In genomic region chr1:88684482-88685238, GRCh38 we compare ENCODE assay signal across 8 cellular contexts. TPM values are rescaled to one million over a fixed set of nuclear protein-coding genes. Genes with fewer than 3 reads are reported as not detected.
A peak's percentile ranks its signal among the peaks of the same experiment; 100 is the strongest.
DNase-seq lines count a peak whose midpoint lies in the region; ATAC-seq and TF ChIP-seq lines count a peak whose summit lies in the region.

No MANE protein-coding gene starts in this region.

- H3K27ac Mint-ChIP-seq in activated CD8-positive, alpha-beta memory T cell treated with anti-CD3 and anti-CD28 coated beads, Interleukin-2, amount 10 ng/mL, durations not matched to agents 7 days and 5 days, result peak overlapping the region; percentile 97
- peak overlapping the region; percentile 88 for H3K27ac Mint-ChIP-seq in endothelial cell (ENCODE audit: unreplicated experiment)

- H3K4me1 Mint-ChIP-seq in activated CD8-positive, alpha-beta memory T cell treated with anti-CD3 and anti-CD28 coated beads, Interleukin-2, amount 10 ng/mL, durations not matched to agents 7 days and 5 days, result peaks cover 19% of the 10 kb centered on the region
- H3K4me1 Mint-ChIP-seq in endothelial cell (ENCODE audit: unreplicated experiment), result peaks cover 10% of the 10 kb centered on the region

- DNase-seq in CD1c-positive myeloid dendritic cell (ENCODE audit: extremely low spot score) (peak; percentile 51), NCI-H82 treated with DMSO at 0.1 percent for 48 hours (lab: John Stamatoyannopoulos, UW; ENCODE audit: unreplicated experiment) (peak; percentile 87), endothelial cell (ENCODE audit: low spot score) (peak; percentile 70), midbrain (lab: John Stamatoyannopoulos, UW) (peak; percentile 49)
- DNase-seq in activated CD8-positive, alpha-beta memory T cell treated with anti-CD3 and anti-CD28 coated beads, Interleukin-2, amount 10 ng/mL, durations not matched to agents 7 days and 5 days, result peak; percentile 79
- DNase-seq in stimulated activated CD8-positive, alpha-beta memory T cell treated with anti-CD3 and anti-CD28 coated beads, Interleukin-4, amount 100 ng/mL, for 1 hour (ENCODE audit: low read depth in 2 of 2, low spot score in 1 of 2), result peak; percentile 16 to 21

- CTCF ChIA-PET in activated CD8-positive, alpha-beta memory T cell treated with anti-CD3 and anti-CD28 coated beads, Interleukin-2, amount 10 ng/mL, durations not matched to agents 7 days and 5 days (lab: Charles Lee), result interaction anchor here (0.7 to 6.3 kb wide), 10 partner anchors 9 to 206 kb away, joined by 3 to 56 read pairs (median 5); partner anchors contain the start of gene GTF2B

- peaks cover 6% of the 10 kb centered on the region for H3K36me3 Mint-ChIP-seq in activated CD8-positive, alpha-beta memory T cell treated with anti-CD3 and anti-CD28 coated beads, Interleukin-2, amount 10 ng/mL, durations not matched to agents 7 days and 5 days
- H3K36me3 Mint-ChIP-seq in endothelial cell (ENCODE audit: low read depth, unreplicated experiment), result no peaks in the 10 kb centered on the region

- H3K27me3 Mint-ChIP-seq in activated CD8-positive, alpha-beta memory T cell treated with anti-CD3 and anti-CD28 coated beads, Interleukin-2, amount 10 ng/mL, durations not matched to agents 7 days and 5 days, result peaks cover 3% of the 10 kb centered on the region
- H3K27me3 Mint-ChIP-seq in endothelial cell (ENCODE audit: unreplicated experiment), result no peaks in the 10 kb centered on the region

- peak; percentile 13 for TF ChIP-seq CTCF in endothelial cell (IDR thresholded peaks at IDR 0.05; ENCODE audit: unreplicated experiment)

- no peaks in the 10 kb centered on the region for H3K9me3 Mint-ChIP-seq in activated CD8-positive, alpha-beta memory T cell treated with anti-CD3 and anti-CD28 coated beads, Interleukin-2, amount 10 ng/mL, durations not matched to agents 7 days and 5 days (ENCODE audit: low read depth)
- H3K9me3 Mint-ChIP-seq in endothelial cell (ENCODE audit: unreplicated experiment), result no peaks in the 10 kb centered on the region

- peak overlapping the region; percentile 92 for H3K4me3 Mint-ChIP-seq in activated CD8-positive, alpha-beta memory T cell treated with anti-CD3 and anti-CD28 coated beads, Interleukin-2, amount 10 ng/mL, durations not matched to agents 7 days and 5 days
- peak overlapping the region; percentile 99 for H3K4me3 Mint-ChIP-seq in endothelial cell (ENCODE audit: unreplicated experiment)

- ATAC-seq in GM19372 (IDR thresholded peaks at IDR 0.05; ENCODE audit: low read depth, unreplicated experiment) (peak; percentile 30), HG03520 (IDR thresholded peaks at IDR 0.05; ENCODE audit: unreplicated experiment) (peak; percentile 40)
- ATAC-seq in activated CD8-positive, alpha-beta memory T cell treated with anti-CD3 and anti-CD28 coated beads, Interleukin-2, amount 10 ng/mL, durations not matched to agents 7 days and 5 days, result peak; percentile 52

RNA-seq across cellular contexts. Expression of gene PKN2, which starts 0.6 kb away (rescaled TPM):
- 10 to 100 TPM; 20.0 to 25.8 TPM for total RNA-seq in activated CD8-positive, alpha-beta memory T cell treated with anti-CD3 and anti-CD28 coated beads, Interleukin-2, amount 10 ng/mL, durations not matched to agents 7 days and 5 days
- total RNA-seq in endothelial cell (ENCODE audit: unreplicated experiment), result 51.0 TPM

Comparison
In these comparisons a context has a peak if more than half of its experiments do, and no peak if none do; other contexts are left out.
1. Peak in every context shown above with its lines: DNase-seq and ATAC-seq.
2. DNase-seq: peak in every context shown above with its lines; median percentile 87 in NCI-H82 treated with DMSO at 0.1 percent for 48 hours; 79 in activated CD8-positive, alpha-beta memory T cell treated with anti-CD3 and anti-CD28 coated beads, Interleukin-2, amount 10 ng/mL, durations not matched to agents 7 days and 5 days; 70 in endothelial cell; 51 in CD1c-positive myeloid dendritic cell; 49 in midbrain; 18 in stimulated activated CD8-positive, alpha-beta memory T cell treated with anti-CD3 and anti-CD28 coated beads, Interleukin-4, amount 100 ng/mL, for 1 hour.